In the genomic region with DNA sequence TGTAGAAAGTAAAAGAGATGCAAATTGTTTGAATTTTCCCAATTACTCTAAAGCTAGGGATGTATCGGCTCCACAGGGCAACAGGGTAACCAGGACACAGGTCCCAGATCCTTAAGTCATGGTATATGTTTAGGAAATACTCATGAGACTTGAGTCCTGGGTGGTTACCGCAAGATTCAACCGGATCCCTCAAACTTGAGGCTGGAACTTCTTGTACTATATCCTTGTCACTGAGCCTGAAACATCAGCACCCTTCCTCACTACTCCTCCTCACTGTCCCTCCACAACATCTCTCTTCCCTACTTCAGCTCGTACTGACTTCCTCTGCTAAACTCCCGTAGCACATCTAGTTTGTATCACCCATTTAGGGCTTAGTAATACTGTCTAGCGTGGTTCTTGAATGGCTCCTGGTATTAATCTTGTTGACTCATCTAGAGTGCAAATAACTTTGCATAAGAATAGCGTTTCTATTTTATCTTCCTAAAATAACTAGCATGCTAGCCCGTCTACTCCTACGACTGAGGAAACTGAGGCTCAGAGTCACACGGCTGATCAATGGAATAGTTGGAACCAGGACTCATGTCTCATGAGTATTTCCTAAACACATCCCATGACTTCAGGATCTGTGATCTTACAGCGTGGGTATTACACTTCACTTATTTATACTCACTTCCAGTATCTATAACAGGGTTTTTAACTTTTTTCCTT, we compare ENCODE assay signal across 22 cellular contexts.
"Had no signal": no experiment of that assay in that cellular context is flagged by ENCODE, and none has a peak within 500 bp of the region (broad histone marks: within the 10 kb centered on the region; RNA-seq: fewer than 3 reads in every experiment).

No MANE protein-coding gene starts in this region.

- H3K9me3 ChIP-seq: ascending aorta, sigmoid colon, testis, vagina had no signal

- H3K27ac ChIP-seq: dorsolateral prefrontal cortex, hepatocyte, parathyroid adenoma, testis, vagina had no signal

- H3K79me2 ChIP-seq: hepatocyte, parathyroid adenoma had no signal

- ATAC-seq: activated naive CD4-positive, alpha-beta T cell treated with anti-CD3 and anti-CD28 coated beads, Interleukin-2, amount 50 U/mL, for 72 hours; activated T-helper 17 cell treated with anti-CD3 and anti-CD28 coated beads, Interleukin-2, amount 50 U/mL, for 72 hours; natural killer cell treated with Interleukin-12 subunit alpha and Interleukin-12 subunit beta and Interleukin-15 and Interleukin-18, amount 100 ng/mL, for 72 hours had no signal

- H3K36me3 ChIP-seq: ascending aorta, sigmoid colon, vagina had no signal

- DNase-seq: activated CD4-positive, alpha-beta T cell treated with anti-CD3 and anti-CD28 coated beads, Interleukin-2, amount 50 U/mL, for 4 hours; activated CD8-positive, alpha-beta memory T cell treated with anti-CD3 and anti-CD28 coated beads for 24 hours; activated CD8-positive, alpha-beta memory T cell treated with anti-CD3 and anti-CD28 coated beads, Interleukin-2, amount 50 U/mL, for 4 hours; activated T-cell treated with anti-CD3 and anti-CD28 coated beads, Interleukin-2, amount 50 U/mL, for 24 hours; dorsolateral prefrontal cortex; endodermal cell; erythroblast; foreskin melanocyte; glutamatergic neuron; immature natural killer cell; sigmoid colon; stimulated activated CD4-positive, alpha-beta T cell treated with anti-CD3 and anti-CD28 coated beads, Interleukin-4, amount 100 ng/mL, for 1 hour; stimulated activated naive CD4-positive, alpha-beta T cell; T-helper 9 cell; testis had no signal

- H3K9ac ChIP-seq: parathyroid adenoma had no signal

- H2AFZ ChIP-seq: hepatocyte, parathyroid adenoma had no signal

- H3K4me1 ChIP-seq: testis, vagina had no signal

- H3K27me3 ChIP-seq: ascending aorta, dorsolateral prefrontal cortex, hepatocyte, sigmoid colon, testis, vagina had no signal

- H3K4me2 ChIP-seq: hepatocyte had no signal

- H3K4me3 ChIP-seq: ascending aorta, dorsolateral prefrontal cortex, hepatocyte, sigmoid colon, testis, vagina had no signal
